Comparison of ENCODE assay signal across 9 cellular contexts in the genomic region with DNA sequence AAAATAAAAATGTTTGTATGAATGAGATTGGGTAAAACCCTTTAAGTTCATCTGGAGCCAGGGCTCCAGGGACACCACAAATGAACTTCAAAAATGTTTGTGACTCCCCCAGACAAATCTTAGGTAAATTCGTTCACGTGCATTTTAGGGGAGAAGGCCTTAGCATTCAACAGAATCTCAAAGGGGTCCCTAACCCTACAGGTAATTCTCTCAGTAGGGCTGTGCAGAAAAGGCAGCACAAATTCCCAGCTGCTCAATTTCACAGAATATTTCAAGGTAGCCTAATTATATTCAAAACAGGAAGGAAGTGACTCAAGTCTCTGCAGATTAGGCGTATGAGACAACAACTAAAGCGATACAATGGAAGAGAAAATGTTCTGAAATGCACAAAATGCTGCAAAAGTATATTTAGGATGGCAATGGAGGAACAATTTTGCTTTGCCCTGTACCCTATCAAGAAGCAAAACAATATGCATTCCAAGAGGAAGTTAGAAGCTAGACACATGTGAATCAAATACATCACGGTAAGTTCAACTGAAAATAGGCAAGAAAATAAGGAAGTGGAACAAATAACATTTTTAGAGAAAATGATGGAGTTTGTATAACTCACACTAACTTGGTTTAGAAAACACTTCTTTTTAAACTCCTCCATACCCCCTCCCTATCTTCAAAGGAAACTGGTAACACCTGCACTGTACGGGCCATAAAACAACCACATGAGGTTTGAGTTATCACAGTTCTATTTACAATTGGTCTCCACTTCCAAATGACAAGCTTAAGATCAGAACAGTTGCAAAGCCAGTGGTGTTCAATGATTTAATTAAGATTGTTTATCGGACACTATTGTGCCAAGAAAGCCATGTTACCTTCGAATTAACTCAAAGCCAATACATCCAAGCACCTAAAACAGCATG. TPM values are rescaled to one million over a fixed set of nuclear protein-coding genes. Genes with fewer than 3 reads are reported as not detected.
DNase-seq lines count a peak whose midpoint lies in the region; ATAC-seq and TF ChIP-seq lines count a peak whose summit lies in the region.
"Had no signal": no experiment of that assay in that cellular context is flagged by ENCODE, and none has a peak within 500 bp of the region (broad histone marks: within the 10 kb centered on the region; RNA-seq: fewer than 3 reads in every experiment).

No MANE protein-coding gene starts in this region.

- H3F3A ChIP-seq in DOHH2 (ENCODE audit: control insufficient read depth, insufficient read depth), result peaks cover 35% of the 10 kb centered on the region

- H3K79me2 ChIP-seq in DOHH2 (ENCODE audit: control insufficient read depth, low read length), result peaks cover 84% of the 10 kb centered on the region

- H4K20me1 ChIP-seq in DOHH2 (ENCODE audit: control insufficient read depth, insufficient read depth, low read depth, low read length), result peaks cover 13% of the 10 kb centered on the region

- no peak for ATAC-seq in GM18858 (IDR thresholded peaks at IDR 0.05; ENCODE audit: unreplicated experiment)

- DNase-seq in NOMO-1 treated with dmso at 0.1 percent for 144 hours (lab: John Stamatoyannopoulos, UW; ENCODE audit: unreplicated experiment) (peak; percentile 36), choroid plexus epithelial cell (ENCODE audit: low read depth) (no peak), neural crest cell (ENCODE audit: low read depth, low spot score) (no peak), LoVo (ENCODE audit: low spot score) (no peak), NCI-H2171 treated with DMSO at 0.1 percent for 48 hours (lab: John Stamatoyannopoulos, UW) (no peak), NCI-H1105 (lab: John Stamatoyannopoulos, UW) (no peak)
- DNase-seq: hippocampal formation had no signal

- peak overlapping the region; percentile 85 for H3K4me2 ChIP-seq in DOHH2 (ENCODE audit: low read length)

- peaks cover 58% of the 10 kb centered on the region for H3K36me3 ChIP-seq in DOHH2 (ENCODE audit: control insufficient read depth, low read length)

- no peak overlapping the region for H3K27ac Mint-ChIP-seq in neural crest cell (ENCODE audit: unreplicated experiment)

- peak overlapping the region; percentile 96 for H3K27ac ChIP-seq in DOHH2 (ENCODE audit: low read depth, low read length)

- no peaks in the 10 kb centered on the region for H3K9me3 ChIP-seq in DOHH2 (ENCODE audit: control insufficient read depth, insufficient read depth, low read length)

- H3K36me3 Mint-ChIP-seq in neural crest cell (ENCODE audit: low read depth), result no peaks in the 10 kb centered on the region

- H3K27me3 Mint-ChIP-seq in neural crest cell (ENCODE audit: low read depth), result peaks cover 2% of the 10 kb centered on the region

- H3K4me1 ChIP-seq in DOHH2 (ENCODE audit: control insufficient read depth, low read length), result peaks cover 58% of the 10 kb centered on the region

- no peaks in the 10 kb centered on the region for H3K9me2 ChIP-seq in DOHH2 (replicated peaks; ENCODE audit: control insufficient read depth, low read length)

- TF ChIP-seq CTCF in DOHH2 (IDR thresholded peaks at IDR 0.05; ENCODE audit: low read depth, low read length, poor library complexity, severe bottlenecking), result no peak
- no peak for TF ChIP-seq CTCF in choroid plexus epithelial cell (conservative IDR thresholded peaks at IDR 0.05; ENCODE audit: low read depth, low read length)
- TF ChIP-seq CTCF in neural crest cell (conservative IDR thresholded peaks at IDR 0.05), result no peak

- H3K4me3 ChIP-seq in DOHH2 (ENCODE audit: low read length) (peak overlapping the region; percentile 99), choroid plexus epithelial cell (ENCODE audit: low read depth, low read length) (peak overlapping the region; percentile 96)

- H3K4me1 Mint-ChIP-seq in neural crest cell, result peaks cover 42% of the 10 kb centered on the region

- H3K27me3 ChIP-seq in DOHH2 (ENCODE audit: control insufficient read depth, low read length), result no peaks in the 10 kb centered on the region

- H3K9me3 Mint-ChIP-seq in neural crest cell, result no peaks in the 10 kb centered on the region

- peak overlapping the region; percentile 93 for H3K4me3 Mint-ChIP-seq in neural crest cell

RNA-seq across cellular contexts. Expression of a gene that starts 1.6 kb away (rescaled TPM):
- total RNA-seq in neural crest cell, result 31.1 and 36.8 TPM in 2 replicates

RNA-seq across cellular contexts. Expression of a gene that starts 4.7 kb away (rescaled TPM):
- total RNA-seq in neural crest cell, result 29.5 and 30.0 TPM in 2 replicates

RNA-seq across cellular contexts. Expression of a gene that starts 53.8 kb away (rescaled TPM):
- total RNA-seq in neural crest cell, result 23.8 and 24.4 TPM in 2 replicates
